ENCODE assay signal across 13 cellular contexts in genomic region chr15:35427091-35427490, GRCh38.
DNase-seq lines count a peak whose midpoint lies in the region; ATAC-seq and TF ChIP-seq lines count a peak whose summit lies in the region.
"Had no signal": no experiment of that assay in that cellular context is flagged by ENCODE, and none has a peak within 500 bp of the region (broad histone marks: within the 10 kb centered on the region; RNA-seq: fewer than 3 reads in every experiment).

No MANE protein-coding gene starts in this region.

- H3K27ac Mint-ChIP-seq in HFFc6: peak overlapping the region; percentile 57

- in situ Hi-C loops in brain microvascular endothelial cell (cut with HindIII; ENCODE audit: low pct_ligation_motif_present, low sequenced_read_pairs): no loop called here

- TF ChIP-seq CTCF in HFFc6 (IDR thresholded peaks at IDR 0.05): no peak
- no peak for TF ChIP-seq CTCF in brain microvascular endothelial cell (IDR thresholded peaks at IDR 0.05; ENCODE audit: low read depth, low read length, missing control alignments)
- TF ChIP-seq CTCF in esophagus squamous epithelium (IDR thresholded peaks at IDR 0.05): no peak

- H3K4me1 Mint-ChIP-seq in HFFc6 (ENCODE audit: low read depth): peaks cover 19% of the 10 kb centered on the region

- H3K4me1 ChIP-seq in ACC112 (ENCODE audit: control insufficient read depth, insufficient read depth, low read length, unreplicated experiment) (peaks cover 17% of the 10 kb centered on the region), esophagus squamous epithelium (no peaks in the 10 kb centered on the region)
- H3K4me1 ChIP-seq: BLaER1, gastrocnemius medialis had no signal

- 48 to 71% methylated on average over 3 of the region's 3 CpGs for WGBS in esophagus squamous epithelium, 2 donors

- intact Hi-C loops in esophagus squamous epithelium (cut with DNase I): no loop called here

- H3K27ac ChIP-seq in ACC112 (ENCODE audit: low read depth, low read length) (peak overlapping the region; percentile 50), brain microvascular endothelial cell (peak overlapping the region; percentile 54), esophagus squamous epithelium (no peak overlapping the region)
- H3K27ac ChIP-seq: BLaER1, gastrocnemius medialis had no signal

- 0 out of 2 replicates have a peak, but pooled peaks cover 5% of the 10 kb centered on the region for H3K36me3 Mint-ChIP-seq in HFFc6 (ENCODE audit: low read depth)

- H3K4me3 Mint-ChIP-seq in HFFc6: peak overlapping the region; percentile 22; the same call in 1 of the 2 replicates

- H3K36me3 ChIP-seq in ACC112 (ENCODE audit: insufficient read depth, low read length) (no peaks in the 10 kb centered on the region), brain microvascular endothelial cell (replicated peaks) (no peaks in the 10 kb centered on the region), esophagus squamous epithelium (no peaks in the 10 kb centered on the region)
- H3K36me3 ChIP-seq: BLaER1, gastrocnemius medialis had no signal

- peak overlapping the region; percentile 66 for H2AFZ ChIP-seq in ACC112 (ENCODE audit: low read length, unreplicated experiment)

- no peaks in the 10 kb centered on the region for H3K9me3 Mint-ChIP-seq in HFFc6

- ATAC-seq in GM18861 (IDR thresholded peaks at IDR 0.05; ENCODE audit: unreplicated experiment): no peak
- ATAC-seq: gastrocnemius medialis had no signal

- no peaks in the 10 kb centered on the region for H3K9me3 ChIP-seq in esophagus squamous epithelium
- H3K9me3 ChIP-seq: BLaER1, gastrocnemius medialis had no signal

- H3K27me3 ChIP-seq in ACC112 (ENCODE audit: insufficient read depth, low read length) (no peaks in the 10 kb centered on the region), brain microvascular endothelial cell (replicated peaks) (no peaks in the 10 kb centered on the region), esophagus squamous epithelium (no peaks in the 10 kb centered on the region)
- H3K27me3 ChIP-seq: BLaER1, gastrocnemius medialis had no signal

- no peak overlapping the region for H3K4me3 ChIP-seq in ACC112 (ENCODE audit: low read depth, low read length)
- no peak overlapping the region for H3K4me3 ChIP-seq in brain microvascular endothelial cell (ENCODE audit: low read depth, low read length)
- H3K4me3 ChIP-seq in esophagus squamous epithelium: no peak overlapping the region
- H3K4me3 ChIP-seq: BLaER1, gastrocnemius medialis had no signal

- DNase-seq in HFFc6 (peak; percentile 60), brain microvascular endothelial cell (peak; percentile 58), kidney glomerular epithelial cell (lab: John Stamatoyannopoulos, UW) (peak; percentile 56), esophagus squamous epithelium (lab: John Stamatoyannopoulos, UW) (no peak), HuH-7.5 (ENCODE audit: low spot score) (no peak), inferior parietal cortex (ENCODE audit: extremely low spot score) (no peak)
- DNase-seq: aorta, gastrocnemius medialis, NCI-H1436, right cardiac atrium had no signal

- TF ChIP-seq POLR2A in esophagus squamous epithelium (IDR thresholded peaks at IDR 0.05): no peak

- no peaks in the 10 kb centered on the region for H3K27me3 Mint-ChIP-seq in HFFc6 (ENCODE audit: insufficient read depth)

- no peaks in the 10 kb centered on the region for H3K79me2 ChIP-seq in ACC112 (ENCODE audit: control insufficient read depth, insufficient read depth, low read length, unreplicated experiment)

Comparison
In these comparisons a context has a peak if more than half of its experiments do, and no peak if none do; other contexts are left out.
1. H3K27ac ChIP-seq: peak in ACC112 (single experiment) and brain microvascular endothelial cell (single experiment); none in esophagus squamous epithelium (0 of 4).
2. DNase-seq: peak in HFFc6 (single experiment), brain microvascular endothelial cell (single experiment) and kidney glomerular epithelial cell (single experiment); none in esophagus squamous epithelium (single experiment), HuH-7.5 (single experiment) and inferior parietal cortex (single experiment).